9 cellular contexts compared by ENCODE assay signal in the genomic region with DNA sequence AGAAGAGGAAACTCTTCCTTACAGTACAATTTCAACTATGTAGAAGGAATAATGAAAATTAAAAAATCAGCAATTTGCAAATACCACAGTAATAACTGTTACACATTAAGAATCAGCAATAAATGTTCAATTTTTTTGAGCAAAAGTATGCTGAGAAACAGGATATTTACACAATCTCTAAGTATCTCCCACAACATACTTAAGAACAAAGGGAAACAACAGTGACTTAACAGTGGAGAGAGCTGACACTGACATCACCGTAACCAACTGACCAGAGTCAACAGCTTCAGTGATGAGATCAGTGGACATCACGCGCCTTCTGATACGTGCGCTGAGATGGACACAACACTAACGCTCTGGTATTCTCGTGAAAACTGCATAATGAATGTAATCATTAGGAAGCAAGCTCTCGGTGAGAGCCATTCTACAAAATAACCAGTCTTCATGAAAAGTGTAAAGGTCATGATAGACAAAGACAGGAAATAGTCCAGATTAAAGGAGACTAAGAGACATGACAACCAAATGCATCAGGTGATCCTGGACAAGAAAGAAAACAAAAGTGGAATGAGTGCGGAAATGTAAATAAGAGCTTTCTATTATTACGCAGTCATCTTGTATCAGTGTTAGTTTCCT.
DNase-seq lines count a peak whose midpoint lies in the region; ATAC-seq, FAIRE-seq and TF ChIP-seq lines count a peak whose summit lies in the region.
"Had no signal": no experiment of that assay in that cellular context is flagged by ENCODE, and none has a peak within 500 bp of the region (broad histone marks: within the 10 kb centered on the region; RNA-seq: fewer than 3 reads in every experiment).

No MANE protein-coding gene starts in this region.

- DNase-seq in GM12891 (ENCODE audit: insufficient read length, low spot score) (no peak), T-helper 17 cell (no peak), fibroblast of mammary gland (ENCODE audit: low read depth) (peak; percentile 75), posterior cingulate gyrus (peak in 6 of 10 donors; percentile 30 to 92 (median 58)), GF-D8 (lab: John Stamatoyannopoulos, UW) (no peak), germinal center (ENCODE audit: low spot score) (no peak), posterior vena cava (ENCODE audit: low spot score) (no peak), urothelium cell line (ENCODE audit: low spot score) (no peak)
- DNase-seq: stimulated activated CD4-positive, alpha-beta T cell treated with anti-CD3 and anti-CD28 coated beads, Interleukin-1b, Interleukin-23, amount 100 ng/mL, for 48 hours had no signal

- H3K4me1 Mint-ChIP-seq in T-helper 17 cell: peaks cover 69% of the 10 kb centered on the region

- peak overlapping the region; percentile 99 for H3K27ac Mint-ChIP-seq in T-helper 17 cell

- no peaks in the 10 kb centered on the region for H3K27me3 Mint-ChIP-seq in T-helper 17 cell

- FAIRE-seq in GM12891 (lab: Jason Lieb, UNC) (peak; percentile 41), urothelium cell line (lab: Jason Lieb, UNC) (no peak)

- H3K36me3 Mint-ChIP-seq in T-helper 17 cell (ENCODE audit: low read depth): peaks cover 2% of the 10 kb centered on the region

- ATAC-seq in T-helper 17 cell: no peak

- TF ChIP-seq CTCF in fibroblast of mammary gland (conservative IDR thresholded peaks at IDR 0.05; ENCODE audit: control insufficient read depth, insufficient read depth, low read depth, low read length): no peak

- intact Hi-C loops in posterior cingulate gyrus (cut with DNase I) (no loop called here), posterior vena cava (cut with DNase I) (no loop called here)

- TF ChIP-seq POLR2A in GM12891 (IDR thresholded peaks at IDR 0.05; ENCODE audit: low read depth, low read length): no peak

- H3K4me3 Mint-ChIP-seq in T-helper 17 cell: peak overlapping the region; percentile 75

- H3K4me3 ChIP-seq in fibroblast of mammary gland (ENCODE audit: control insufficient read depth, low read depth, low read length): no peak overlapping the region

- no peaks in the 10 kb centered on the region for H3K9me3 ChIP-seq in T-helper 17 cell (ENCODE audit: control insufficient read depth, low read length, poor library complexity, severe bottlenecking)

TF ChIP-seq in GM12891, 5 proteins besides CTCF, POLR2A, EP300 and RAD21:
- TF ChIP-seq POU2F2 (IDR thresholded peaks at IDR 0.05; ENCODE audit: low read depth, low read length): no peak
- no peak for TF ChIP-seq POLR2AphosphoS5 (IDR thresholded peaks at IDR 0.05; ENCODE audit: low read depth, low read length)
- no peak for TF ChIP-seq TAF1 (IDR thresholded peaks at IDR 0.05; ENCODE audit: low read depth, low read length)
- no peak for TF ChIP-seq PAX5 (IDR thresholded peaks at IDR 0.05; ENCODE audit: insufficient read depth, low read length, severe bottlenecking)
- TF ChIP-seq SPI1 (IDR thresholded peaks at IDR 0.05; ENCODE audit: low read depth, low read length): no peak

Comparison
In these comparisons a context has a peak if more than half of its experiments do, and no peak if none do; other contexts are left out.
1. DNase-seq: peak in fibroblast of mammary gland (single experiment) and posterior cingulate gyrus (6 of 10); none in GM12891 (single experiment), T-helper 17 cell (0 of 3), GF-D8 (single experiment), germinal center (single experiment), posterior vena cava (single experiment) and urothelium cell line (single experiment).